Comparison of ENCODE assay signal across 12 cellular contexts in the genomic region with DNA sequence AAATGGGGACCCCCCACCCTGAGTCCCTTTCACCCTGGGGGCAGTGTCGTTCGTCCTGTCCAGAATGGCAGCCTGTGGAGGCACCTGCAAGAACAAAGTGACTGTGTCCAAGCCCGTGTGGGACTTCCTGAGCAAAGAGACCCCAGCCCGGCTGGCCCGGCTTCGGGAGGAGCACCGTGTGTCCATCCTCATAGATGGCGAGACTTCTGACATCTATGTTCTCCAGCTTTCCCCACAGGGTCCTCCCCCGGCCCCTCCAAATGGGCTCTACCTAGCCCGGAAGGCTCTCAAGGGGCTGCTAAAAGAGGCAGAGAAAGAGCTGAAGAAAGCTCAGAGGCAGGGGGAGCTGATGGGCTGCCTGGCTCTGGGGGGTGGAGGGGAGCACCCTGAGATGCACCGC.
"Had no signal": no experiment of that assay in that cellular context is flagged by ENCODE, and none has a peak within 500 bp of the region (broad histone marks: within the 10 kb centered on the region; RNA-seq: fewer than 3 reads in every experiment).

No MANE protein-coding gene starts in this region.

- H3K27me3 ChIP-seq: breast epithelium, SJCRH30 had no signal

- ATAC-seq: heart left ventricle had no signal

- DNase-seq: activated CD4-positive, alpha-beta T cell treated with anti-CD3 and anti-CD28 coated beads, Interleukin-2, amount 50 U/mL, for 1 hour; activated effector memory CD4-positive, alpha-beta T cell treated with anti-CD3 and anti-CD28 coated beads, Interleukin-2, amount 50 U/mL, for 16 hours; activated naive CD8-positive, alpha-beta T cell treated with anti-CD3 and anti-CD28 coated beads for 36 hours; anterior cingulate cortex; esophagus squamous epithelium; foreskin fibroblast; heart left ventricle; stimulated activated CD4-positive, alpha-beta T cell treated with anti-CD3 and anti-CD28 coated beads, Interleukin-4, amount 100 ng/mL, for 24 hours; stomach; SW 1271 had no signal

- H3K4me3 Mint-ChIP-seq: activated naive CD8-positive, alpha-beta T cell treated with anti-CD3 and anti-CD28 coated beads for 36 hours had no signal

- H3K9me3 Mint-ChIP-seq: activated naive CD8-positive, alpha-beta T cell treated with anti-CD3 and anti-CD28 coated beads for 36 hours had no signal

- H3K9me3 ChIP-seq: breast epithelium, esophagus squamous epithelium, heart left ventricle, SJCRH30, stomach had no signal

- H3K4me3 ChIP-seq: breast epithelium, esophagus squamous epithelium, SJCRH30, stomach had no signal

- H3K27ac Mint-ChIP-seq: activated naive CD8-positive, alpha-beta T cell treated with anti-CD3 and anti-CD28 coated beads for 36 hours had no signal

- H3K36me3 ChIP-seq: breast epithelium had no signal
